In the genomic region with DNA sequence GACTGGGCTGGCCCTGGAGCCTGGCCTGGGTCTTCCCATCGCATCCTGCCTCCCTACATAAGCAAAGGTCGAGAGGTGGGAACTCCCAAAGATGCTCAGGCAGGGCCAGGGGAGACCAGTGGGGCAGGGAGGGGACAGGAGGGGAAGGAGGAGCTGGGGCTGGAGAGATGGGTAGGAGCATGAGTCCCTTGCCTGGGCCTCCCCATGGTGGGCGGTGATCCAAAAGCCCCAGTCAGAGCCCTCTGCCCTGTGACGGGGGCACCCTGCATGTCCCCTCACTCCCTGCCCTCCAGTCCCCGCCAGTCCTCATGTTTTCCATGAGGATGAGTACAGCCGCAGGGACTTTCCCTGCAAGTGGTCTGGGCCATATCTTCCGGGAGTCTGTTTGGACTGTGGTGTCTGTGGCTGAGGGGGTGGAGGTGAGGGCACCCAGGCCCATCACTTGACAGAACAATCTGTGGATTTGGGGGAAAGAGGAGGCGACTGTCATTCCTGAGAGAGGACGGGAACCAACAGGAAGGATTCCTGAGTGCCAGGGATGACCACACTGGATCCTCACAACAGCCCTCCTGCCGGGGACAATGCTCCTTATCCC, we compare ENCODE assay signal across 1 cellular context.
TF ChIP-seq lines count a peak whose summit lies in the region.

No MANE protein-coding gene starts in this region.

TF ChIP-seq in GM12891, 5 proteins besides CTCF, POLR2A, EP300 and RAD21 (continued from another document):
- TF ChIP-seq POU2F2 (IDR thresholded peaks at IDR 0.05; ENCODE audit: low read depth, low read length) (no peak), SPI1 (IDR thresholded peaks at IDR 0.05; ENCODE audit: low read depth, low read length) (no peak)
